1 cellular context compared by ENCODE assay signal in the genomic region with DNA sequence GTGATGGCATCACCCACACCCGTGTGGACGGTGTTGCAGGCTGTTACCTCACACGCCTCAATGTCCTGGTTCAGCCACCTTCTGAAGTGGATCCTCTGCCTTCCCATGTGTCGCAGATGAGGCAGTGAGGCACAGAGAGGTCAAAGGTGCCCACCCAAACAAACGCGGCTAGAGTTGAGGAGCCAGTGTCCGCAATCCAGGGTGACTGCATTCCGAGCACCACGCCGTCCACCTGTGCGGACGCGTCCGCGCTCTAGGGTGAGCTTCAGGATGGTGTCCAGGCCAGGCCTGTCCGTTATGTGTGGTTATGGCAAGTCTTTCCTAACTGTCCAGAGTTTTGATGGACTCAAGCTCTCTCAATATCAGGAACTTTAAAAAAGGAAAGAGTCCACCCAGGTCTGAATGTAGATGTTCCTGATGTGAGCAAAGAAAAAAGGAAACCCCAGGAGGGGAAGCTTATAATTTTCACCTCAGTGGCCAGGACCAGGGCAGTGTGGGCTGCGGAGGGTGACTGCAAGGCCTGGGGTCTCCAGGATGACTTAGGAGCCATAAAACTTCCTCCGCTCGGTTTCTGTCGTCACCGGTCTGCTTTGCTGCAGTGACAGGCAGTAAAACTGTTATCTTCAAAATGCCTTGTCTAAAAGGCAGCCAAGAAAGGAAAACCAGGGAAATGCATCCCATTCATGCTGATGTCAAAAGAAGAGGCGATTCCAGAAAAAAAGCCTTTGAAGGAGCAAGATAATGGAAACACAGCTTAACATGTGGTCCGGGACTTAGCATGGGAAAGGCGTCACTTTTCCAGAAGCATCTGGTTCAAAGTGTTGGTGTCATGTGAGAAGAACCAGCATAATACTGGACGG.
TF ChIP-seq lines count a peak whose summit lies in the region.

No MANE protein-coding gene starts in this region.

TF ChIP-seq in IMR-90, 13 proteins besides CTCF, POLR2A, EP300 and RAD21:
- TF ChIP-seq MAFK (IDR thresholded peaks at IDR 0.05; ENCODE audit: low read depth, low read length) (no peak), CHD1 (IDR thresholded peaks at IDR 0.05; ENCODE audit: low read depth, low read length) (no peak), CEBPB (IDR thresholded peaks at IDR 0.05; ENCODE audit: low read depth, low read length) (no peak), MAZ (IDR thresholded peaks at IDR 0.05; ENCODE audit: borderline replicate concordance, low read depth, low read length) (no peak), RCOR1 (IDR thresholded peaks at IDR 0.05; ENCODE audit: insufficient replicate concordance, low read length) (no peak), BHLHE40 (IDR thresholded peaks at IDR 0.05; ENCODE audit: low read depth, low read length) (no peak)
- TF ChIP-seq, protein P1, sequence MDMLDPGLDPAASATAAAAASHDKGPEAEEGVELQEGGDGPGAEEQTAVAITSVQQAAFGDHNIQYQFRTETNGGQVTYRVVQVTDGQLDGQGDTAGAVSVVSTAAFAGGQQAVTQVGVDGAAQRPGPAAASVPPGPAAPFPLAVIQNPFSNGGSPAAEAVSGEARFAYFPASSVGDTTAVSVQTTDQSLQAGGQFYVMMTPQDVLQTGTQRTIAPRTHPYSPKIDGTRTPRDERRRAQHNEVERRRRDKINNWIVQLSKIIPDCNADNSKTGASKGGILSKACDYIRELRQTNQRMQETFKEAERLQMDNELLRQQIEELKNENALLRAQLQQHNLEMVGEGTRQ (IDR thresholded peaks at IDR 0.05; ENCODE audit: low read depth, low read length) = no peak
